In the genomic region with DNA sequence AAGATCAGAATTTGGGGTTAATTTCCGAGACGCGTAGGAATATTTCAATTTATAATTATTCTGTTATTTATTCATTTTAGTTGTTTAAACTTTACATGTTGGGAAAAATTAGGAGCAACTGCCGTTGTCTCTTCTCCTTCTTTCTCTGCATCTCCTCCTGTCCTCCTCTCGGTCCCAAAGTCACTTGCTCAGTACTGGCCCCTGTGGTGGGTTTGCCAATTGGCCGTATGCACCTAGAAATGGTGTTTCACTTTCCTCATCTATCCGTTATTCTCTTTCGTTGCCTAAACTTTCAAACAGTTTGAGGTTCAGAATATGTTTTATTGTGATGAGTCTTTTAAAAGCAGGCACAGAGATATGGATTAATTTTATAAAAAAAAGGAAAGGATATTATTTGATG, we compare ENCODE assay signal across 14 cellular contexts.
A peak's percentile ranks its signal among the peaks of the same experiment; 100 is the strongest.
DNase-seq lines count a peak whose midpoint lies in the region; ATAC-seq and TF ChIP-seq lines count a peak whose summit lies in the region.
"Had no signal": no experiment of that assay in that cellular context is flagged by ENCODE, and none has a peak within 500 bp of the region (broad histone marks: within the 10 kb centered on the region; RNA-seq: fewer than 3 reads in every experiment).

No MANE protein-coding gene starts in this region.

- no peak overlapping the region for H2AFZ ChIP-seq in PC-3 (ENCODE audit: low read length)
- H2AFZ ChIP-seq: parathyroid adenoma had no signal

- 0 out of 2 replicates have a peak, but pooled peaks cover 5% of the 10 kb centered on the region for H3K27me3 ChIP-seq in PC-3 (ENCODE audit: low read length)

- H3K79me2 ChIP-seq in PC-3 (ENCODE audit: low read length) = no peaks in the 10 kb centered on the region
- H3K79me2 ChIP-seq: parathyroid adenoma had no signal

- CTCF ChIA-PET in PC-3 (lab: Charles Lee) = no interaction called here

- H3K9me3 ChIP-seq in PC-3 (ENCODE audit: low read length) = no peaks in the 10 kb centered on the region

- POLR2A ChIA-PET in PC-3 (lab: Charles Lee; ENCODE audit: unreplicated experiment) = no interaction called here

- BruUV-seq in PC-3 (replicated peaks; lab: Mats Ljungman, UMichigan) = no TSS peak

- H3K4me3 ChIP-seq in GM12864 (ENCODE audit: low read depth, low read length) (no peak overlapping the region), PC-3 (ENCODE audit: low read length) (no peak overlapping the region), fibroblast of pulmonary artery (replicated peaks; ENCODE audit: low read depth, low read length) (no peak overlapping the region)

- no peaks in the 10 kb centered on the region for H3K4me1 ChIP-seq in PC-3 (ENCODE audit: insufficient read depth, low read length)
- H3K4me1 ChIP-seq: parathyroid adenoma had no signal

- peak; percentile 39 for TF ChIP-seq CTCF in 22Rv1 (IDR thresholded peaks at IDR 0.05)
- TF ChIP-seq CTCF in GM12864 (IDR thresholded peaks at IDR 0.05; ENCODE audit: low read depth, low read length, missing control alignments) = peak; percentile 32
- peak; percentile 30; the same call in 1 of the 2 replicates for TF ChIP-seq CTCF in PC-3 (conservative IDR thresholded peaks at IDR 0.05; ENCODE audit: low read depth, low read length)
- TF ChIP-seq CTCF in fibroblast of pulmonary artery (IDR thresholded peaks at IDR 0.05; ENCODE audit: low read length, missing control alignments) = peak; percentile 29

- no peak overlapping the region for H3K9ac ChIP-seq in PC-3 (ENCODE audit: low read length)
- H3K9ac ChIP-seq: parathyroid adenoma had no signal

- no peaks in the 10 kb centered on the region for H3K9me2 ChIP-seq in PC-3 (replicated peaks; ENCODE audit: low read length)

- no peak overlapping the region for H3K4me2 ChIP-seq in PC-3 (ENCODE audit: low read length)

- H3F3A ChIP-seq in PC-3 (ENCODE audit: low read length, unreplicated experiment) = no peaks in the 10 kb centered on the region

- no peaks in the 10 kb centered on the region for H3K36me3 ChIP-seq in PC-3 (ENCODE audit: low read depth, low read length)

- intact Hi-C loops in PC-3 (cut with micrococcal nuclease) = no loop called here

- H4K20me1 ChIP-seq in PC-3 (ENCODE audit: low read length) = no peaks in the 10 kb centered on the region

- H3K27ac ChIP-seq in 22Rv1 (no peak overlapping the region), PC-3 (ENCODE audit: low read length) (no peak overlapping the region)
- H3K27ac ChIP-seq: parathyroid adenoma had no signal

- no peak for ATAC-seq in PC-3
- ATAC-seq: activated T-cell treated with anti-CD3 and anti-CD28 coated beads, Interleukin-2, amount 50 U/mL, for 72 hours had no signal

- DNase-seq in GM12864 (ENCODE audit: low read depth) (no peak), PC-3 (no peak), fibroblast of pulmonary artery (ENCODE audit: low read depth) (no peak), SK-N-DZ (ENCODE audit: low spot score) (no peak), NCI-H187 treated with DMSO at 0.1 percent for 48 hours (lab: John Stamatoyannopoulos, UW) (no peak)
- no peak for DNase-seq in activated CD4-positive, alpha-beta T cell treated with anti-CD3 and anti-CD28 coated beads, Interleukin-2, amount 50 U/mL, for 1 hour
- DNase-seq in activated CD4-positive, alpha-beta T cell treated with anti-CD3 and anti-CD28 coated beads, Interleukin-2, amount 50 U/mL, for 4 hours = no peak
- DNase-seq: activated CD4-positive, alpha-beta T cell treated with anti-CD3 and anti-CD28 coated beads for 48 hours; activated T-cell treated with anti-CD3 and anti-CD28 coated beads, Interleukin-2, amount 50 U/mL, for 72 hours; AML-193; NCI-H187; stimulated activated CD4-positive, alpha-beta T cell treated with anti-CD3 and anti-CD28 coated beads, Interleukin-4, amount 100 ng/mL, for 24 hours had no signal
